10 cellular contexts compared by ENCODE assay signal in genomic region chr2:196591621-196592022, GRCh38. TPM values are rescaled to one million over a fixed set of nuclear protein-coding genes. Genes with fewer than 3 reads are reported as not detected.
DNase-seq lines count a peak whose midpoint lies in the region; ATAC-seq and TF ChIP-seq lines count a peak whose summit lies in the region.
"Had no signal": no experiment of that assay in that cellular context is flagged by ENCODE, and none has a peak within 500 bp of the region (broad histone marks: within the 10 kb centered on the region; RNA-seq: fewer than 3 reads in every experiment).

No MANE protein-coding gene starts in this region.

- DNase-seq in heart right ventricle (no peak), left ventricle myocardium superior (no peak), NCI-H2227 treated with DMSO at 0.1 percent for 48 hours (lab: John Stamatoyannopoulos, UW) (peak; percentile 76), retina (peak; percentile 58), DMS114 treated with DMSO at 0.1 percent for 48 hours (lab: John Stamatoyannopoulos, UW; ENCODE audit: unreplicated experiment) (no peak), upper lobe of left lung (no peak)
- DNase-seq: activated CD4-positive, alpha-beta memory T cell treated with anti-CD3 and anti-CD28 coated beads, Interleukin-2, amount 10 ng/mL, durations not matched to agents 7 days and 5 days had no signal

- 53 to 62% methylated on average over 4 of the region's 4 CpGs for WGBS in heart right ventricle, 2 donors
- 85 to 90% methylated on average over 3 of the region's 4 CpGs for WGBS in ectodermal cell, 2 experiments
- 64 to 70% methylated on average over 4 of the region's 4 CpGs for WGBS in upper lobe of left lung, 2 donors

- intact Hi-C loops in heart right ventricle (cut with DNase I), result loop anchor here in 4 of 10 donors (5.0 to 10.0 kb wide), 4 partner anchors 117 to 297 kb away; no protein-coding TSS in a partner anchor
- intact Hi-C loops in left ventricle myocardium superior (cut with micrococcal nuclease), result no loop called here

- TF ChIP-seq EP300 in upper lobe of left lung (IDR thresholded peaks at IDR 0.05), result no peak

- H3K36me3 ChIP-seq in heart right ventricle (no peaks in the 10 kb centered on the region), ectodermal cell (ENCODE audit: control insufficient read depth, insufficient read depth, low read length) (no peaks in the 10 kb centered on the region), upper lobe of left lung (no peaks in the 10 kb centered on the region)

- ATAC-seq in heart right ventricle, result no peak
- no peak for ATAC-seq in left ventricle myocardium superior
- no peak for ATAC-seq in upper lobe of left lung (ENCODE audit: low FRiP score in 2 of 2)
- no peak for ATAC-seq in HG02571 (IDR thresholded peaks at IDR 0.05; ENCODE audit: unreplicated experiment)

- H3K4me1 ChIP-seq in heart right ventricle (peaks cover 0 to 25% (median 6%) of the 10 kb centered on the region in 9 donors), ectodermal cell (ENCODE audit: control insufficient read depth, insufficient read depth, low read length) (peaks cover 6% of the 10 kb centered on the region), upper lobe of left lung (peaks cover 0 to 24% (median 6%) of the 10 kb centered on the region in 4 donors)

- H3K27me3 ChIP-seq in heart right ventricle, result peaks cover 0 to 58% (median 4%) of the 10 kb centered on the region in 7 donors
- H3K27me3 ChIP-seq in ectodermal cell (ENCODE audit: control insufficient read depth, insufficient read depth, low read length, poor library complexity, severe bottlenecking), result peaks cover 34% of the 10 kb centered on the region
- peaks cover 0 to 8% (median 4%) of the 10 kb centered on the region in 4 donors for H3K27me3 ChIP-seq in upper lobe of left lung
- H3K27me3 ChIP-seq: testis had no signal

- H3K9me3 ChIP-seq in heart right ventricle, result no peaks in the 10 kb centered on the region
- H3K9me3 ChIP-seq in ectodermal cell (ENCODE audit: control insufficient read depth, low read length), result no peaks in the 10 kb centered on the region
- H3K9me3 ChIP-seq in upper lobe of left lung, result no peaks in the 10 kb centered on the region
- H3K9me3 ChIP-seq: testis had no signal

- peak overlapping the region in 6 of 10 donors; percentile 65 to 79 (median 74) for H3K4me3 ChIP-seq in heart right ventricle
- peak overlapping the region; percentile 70 for H3K4me3 ChIP-seq in ectodermal cell (ENCODE audit: insufficient read depth, low read depth, low read length)
- no peak overlapping the region for H3K4me3 ChIP-seq in upper lobe of left lung

- no peak for TF ChIP-seq POLR2A in upper lobe of left lung (IDR thresholded peaks at IDR 0.05)

- H3K27ac ChIP-seq in heart right ventricle (peak overlapping the region in 5 of 10 donors; percentile 77 to 91 (median 85)), ectodermal cell (ENCODE audit: insufficient read depth, low read depth, low read length, poor library complexity, severe bottlenecking) (no peak overlapping the region), upper lobe of left lung (no peak overlapping the region)

- no peak for TF ChIP-seq CTCF in heart right ventricle (IDR thresholded peaks at IDR 0.05)
- TF ChIP-seq CTCF in upper lobe of left lung (IDR thresholded peaks at IDR 0.05), result no peak

RNA-seq across cellular contexts. Expression of gene HECW2, which starts 1.7 kb away (rescaled TPM):
- total RNA-seq in heart right ventricle (10 to 100 TPM; 24.4 to 68.1 (median 35.2) TPM), left ventricle myocardium superior (36.9 TPM), upper lobe of left lung (10 to 100 TPM; 34.9 to 72.8 (median 48.4) TPM)
- 1 to 10 TPM; 1.3 to 9.5 TPM for polyA plus RNA-seq in heart right ventricle
- polyA plus RNA-seq in ectodermal cell (2013, experiment 1 of 4), result 5.6 TPM
- 6.2 TPM for polyA plus RNA-seq in ectodermal cell (2013, experiment 2 of 4)
- polyA plus RNA-seq in ectodermal cell (2013, experiment 3 of 4), result 4.5 TPM
- polyA plus RNA-seq in ectodermal cell (2013, experiment 4 of 4), result 5.5 TPM

RNA-seq across cellular contexts. Expression of gene CCDC150, which starts 47.9 kb away (rescaled TPM):
- 1 to 10 TPM in 8 of 10 donors, under 1 TPM in 2; 0.27 to 3.8 (median 2.0) TPM for total RNA-seq in heart right ventricle
- polyA plus RNA-seq in heart right ventricle, result 1 to 10 TPM in 1 of 2 donors, under 1 TPM in 1; 0.12 to 1.8 TPM
- 0.74 TPM for total RNA-seq in left ventricle myocardium superior
- polyA plus RNA-seq in ectodermal cell (2013, experiment 1 of 4), result 55.9 TPM
- 60.4 TPM for polyA plus RNA-seq in ectodermal cell (2013, experiment 2 of 4)
- 42.2 TPM for polyA plus RNA-seq in ectodermal cell (2013, experiment 3 of 4)
- 46.5 TPM for polyA plus RNA-seq in ectodermal cell (2013, experiment 4 of 4)
- 1 to 10 TPM; 1.2 to 4.2 (median 2.3) TPM for total RNA-seq in upper lobe of left lung

Comparison
In these comparisons a context has a peak if more than half of its experiments do, and no peak if none do; other contexts are left out.
1. DNase-seq: peak in NCI-H2227 treated with DMSO at 0.1 percent for 48 hours (single experiment) and retina (single experiment); none in heart right ventricle (0 of 2), left ventricle myocardium superior (single experiment), DMS114 treated with DMSO at 0.1 percent for 48 hours (single experiment) and upper lobe of left lung (0 of 2).
2. H3K4me3 ChIP-seq: peak in heart right ventricle (6 of 10) and ectodermal cell (single experiment); none in upper lobe of left lung (0 of 4).